Comparison of ENCODE assay signal across 14 cellular contexts in genomic region chr6:64334646-64335045, GRCh38.
A peak's percentile ranks its signal among the peaks of the same experiment; 100 is the strongest.
DNase-seq lines count a peak whose midpoint lies in the region; FAIRE-seq and TF ChIP-seq lines count a peak whose summit lies in the region.
"Had no signal": no experiment of that assay in that cellular context is flagged by ENCODE, and none has a peak within 500 bp of the region (broad histone marks: within the 10 kb centered on the region; RNA-seq: fewer than 3 reads in every experiment).

No MANE protein-coding gene starts in this region.

- TF ChIP-seq CTCF in choroid plexus epithelial cell (conservative IDR thresholded peaks at IDR 0.05; ENCODE audit: low read depth, low read length) (no peak), fibroblast of villous mesenchyme (IDR thresholded peaks at IDR 0.05; ENCODE audit: insufficient read depth, low read depth, low read length) (no peak)

- DNase-seq in amniotic epithelial cell (ENCODE audit: low read depth) (peak; percentile 56), choroid plexus epithelial cell (ENCODE audit: low read depth) (peak; percentile 56), fibroblast of villous mesenchyme (ENCODE audit: low read depth) (peak; percentile 16), NCI-H2171 treated with DMSO at 0.1 percent for 48 hours (lab: John Stamatoyannopoulos, UW) (no peak), GM12891 (ENCODE audit: insufficient read length, low spot score) (no peak), DMS153 (lab: John Stamatoyannopoulos, UW) (no peak)
- DNase-seq in effector CD8-positive, alpha-beta T cell (lab: John Stamatoyannopoulos, UW), result no peak
- DNase-seq: BE2C; CD4-positive, alpha-beta memory T cell; DND-41; GDM1 had no signal

- H3K4me3 ChIP-seq in choroid plexus epithelial cell (ENCODE audit: low read depth, low read length) (no peak overlapping the region), fibroblast of villous mesenchyme (ENCODE audit: low read depth, low read length) (no peak overlapping the region)
- H3K4me3 ChIP-seq: A549, HAP-1 had no signal

- TF ChIP-seq POLR2A in GM12891 (IDR thresholded peaks at IDR 0.05; ENCODE audit: low read depth, low read length), result no peak

- no peak for FAIRE-seq in GM12891 (lab: Jason Lieb, UNC)
- FAIRE-seq: A549, H1 had no signal

TF ChIP-seq in GM12891, 5 proteins besides CTCF, POLR2A, EP300 and RAD21:
- TF ChIP-seq PAX5 (IDR thresholded peaks at IDR 0.05; ENCODE audit: insufficient read depth, low read length, severe bottlenecking) (no peak), SPI1 (IDR thresholded peaks at IDR 0.05; ENCODE audit: low read depth, low read length) (no peak), POU2F2 (IDR thresholded peaks at IDR 0.05; ENCODE audit: low read depth, low read length) (no peak), POLR2AphosphoS5 (IDR thresholded peaks at IDR 0.05; ENCODE audit: low read depth, low read length) (no peak)

Comparison
In these comparisons a context has a peak if more than half of its experiments do, and no peak if none do; other contexts are left out.
1. DNase-seq: peak in amniotic epithelial cell (single experiment), choroid plexus epithelial cell (single experiment) and fibroblast of villous mesenchyme (single experiment); none in NCI-H2171 treated with DMSO at 0.1 percent for 48 hours (single experiment), effector CD8-positive, alpha-beta T cell (single experiment), GM12891 (single experiment) and DMS153 (single experiment).